ENCODE assay signal across 8 cellular contexts in the genomic region with DNA sequence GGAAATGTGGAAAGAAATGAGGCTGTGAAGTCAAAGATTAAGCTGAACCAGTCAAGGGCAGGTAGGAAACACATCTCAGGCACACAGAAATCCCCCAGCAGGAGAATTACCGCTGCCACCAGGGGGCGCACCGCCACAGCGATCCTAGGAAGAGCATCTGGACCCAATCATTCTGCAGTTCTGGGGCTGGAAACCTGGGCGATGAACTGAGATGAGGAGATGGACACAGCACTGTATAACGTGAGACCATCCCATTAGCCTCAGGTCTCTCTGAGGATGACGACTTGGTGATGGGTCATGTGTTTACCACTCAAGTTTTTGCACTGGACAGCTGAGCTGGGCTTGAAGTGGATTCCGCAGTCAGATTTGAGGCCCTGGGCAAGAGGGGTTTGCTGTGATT. TPM values are rescaled to one million over a fixed set of nuclear protein-coding genes. Genes with fewer than 3 reads are reported as not detected.
DNase-seq lines count a peak whose midpoint lies in the region; ATAC-seq and TF ChIP-seq lines count a peak whose summit lies in the region.

No MANE protein-coding gene starts in this region.

- no peaks in the 10 kb centered on the region for H3K27me3 ChIP-seq in tibial artery

- intact Hi-C loops in tibial artery (cut with DNase I; ENCODE audit: low total_unique reads) = loop anchor here (5.0 kb wide), 1 partner anchor 456 kb away; no protein-coding TSS in a partner anchor

- DNase-seq in DMS153 treated with DMSO at 0.1 percent for 48 hours (lab: John Stamatoyannopoulos, UW; ENCODE audit: unreplicated experiment) (peak; percentile 58), NCI-H82 (lab: John Stamatoyannopoulos, UW) (peak; percentile 82), fibroblast of villous mesenchyme (ENCODE audit: low read depth) (peak; percentile 48), omental fat pad (ENCODE audit: low spot score) (peak; percentile 85), tibial artery (peak; percentile 71 to 80)
- peak; percentile 15 for DNase-seq in activated CD8-positive, alpha-beta memory T cell treated with anti-CD3 and anti-CD28 coated beads, Interleukin-2, amount 50 U/mL, for 24 hours (ENCODE audit: extremely low read depth)

- ATAC-seq in HG02610 (IDR thresholded peaks at IDR 0.05; ENCODE audit: unreplicated experiment) (peak; percentile 39), omental fat pad (ENCODE audit: low FRiP score) (no peak), GM18517 (IDR thresholded peaks at IDR 0.05; ENCODE audit: unreplicated experiment) (no peak)

- H3K4me3 ChIP-seq in fibroblast of villous mesenchyme (ENCODE audit: low read depth, low read length) (no peak overlapping the region), tibial artery (no peak overlapping the region)

- H3K27ac ChIP-seq in tibial artery = no peak overlapping the region

- peaks cover 0 to 3% (median 0%) of the 10 kb centered on the region in 3 donors for H3K9me3 ChIP-seq in tibial artery

- peak; percentile 91 for TF ChIP-seq CTCF in fibroblast of villous mesenchyme (IDR thresholded peaks at IDR 0.05; ENCODE audit: insufficient read depth, low read depth, low read length)
- TF ChIP-seq CTCF in omental fat pad (IDR thresholded peaks at IDR 0.05) = peak in 2 of 3 donors; percentile 20 to 73
- TF ChIP-seq CTCF in tibial artery (IDR thresholded peaks at IDR 0.05) = peak; percentile 87 to 91

- no peaks in the 10 kb centered on the region for H3K36me3 ChIP-seq in tibial artery

- H3K4me1 ChIP-seq in tibial artery = peaks cover 0 to 11% (median 7%) of the 10 kb centered on the region in 4 donors

RNA-seq across cellular contexts. Expression of a gene that starts 6.4 kb away (rescaled TPM):
- total RNA-seq in fibroblast of villous mesenchyme = 0.86 and 4.2 TPM in 2 replicates
- total RNA-seq in omental fat pad = 10 to 100 TPM in 1 of 4 donors, 1 to 10 TPM in 3; 6.3 to 14.0 (median 9.2) TPM

Comparison
In these comparisons a context has a peak if more than half of its experiments do, and no peak if none do; other contexts are left out.
1. DNase-seq: peak in every context shown above with its lines; median percentile 85 in omental fat pad; 82 in NCI-H82; 76 in tibial artery; 58 in DMS153 treated with DMSO at 0.1 percent for 48 hours; 48 in fibroblast of villous mesenchyme; 15 in activated CD8-positive, alpha-beta memory T cell treated with anti-CD3 and anti-CD28 coated beads, Interleukin-2, amount 50 U/mL, for 24 hours.